In genomic region chr4:68568535-68568934, GRCh38 we compare ENCODE assay signal across 6 cellular contexts. TPM values are rescaled to one million over a fixed set of nuclear protein-coding genes. Genes with fewer than 3 reads are reported as not detected.
"Had no signal": no experiment of that assay in that cellular context is flagged by ENCODE, and none has a peak within 500 bp of the region (broad histone marks: within the 10 kb centered on the region; RNA-seq: fewer than 3 reads in every experiment).

No MANE protein-coding gene starts in this region.

RNA-seq across cellular contexts. Expression of gene UGT2B17, which starts 7.6 kb away (rescaled TPM):
- total RNA-seq: LHCN-M2, MCF 10A, NCI-H460, OCI-LY7, Right ventricle myocardium superior had no signal
- polyA plus RNA-seq: SK-N-SH had no signal
